ENCODE assay signal across 8 cellular contexts in genomic region chr2:236352761-236353593, GRCh38.
DNase-seq lines count a peak whose midpoint lies in the region; ATAC-seq, FAIRE-seq and TF ChIP-seq lines count a peak whose summit lies in the region.

No MANE protein-coding gene starts in this region.

- peaks cover 0 to 1% (median 0%) of the 10 kb centered on the region in 7 donors for H3K9me3 Mint-ChIP-seq in CD14-positive monocyte
- H3K9me3 Mint-ChIP-seq in mesothelial cell of epicardium = no peaks in the 10 kb centered on the region

- H3K27ac ChIP-seq in OCI-LY1 (ENCODE audit: low read depth, low read length, poor library complexity, severe bottlenecking) = no peak overlapping the region

- no peak for ATAC-seq in HG03097 (IDR thresholded peaks at IDR 0.05; ENCODE audit: low FRiP score, unreplicated experiment)
- ATAC-seq in GM18867 (IDR thresholded peaks at IDR 0.05; ENCODE audit: unreplicated experiment) = no peak
- no peak for ATAC-seq in HG02973 (IDR thresholded peaks at IDR 0.05; ENCODE audit: unreplicated experiment)

- H3K4me3 Mint-ChIP-seq in CD14-positive monocyte (no peak overlapping the region), mesothelial cell of epicardium (no peak overlapping the region)

- H2AFZ ChIP-seq in OCI-LY1 (ENCODE audit: low read length) = no peak overlapping the region

- no peak overlapping the region for H3K27ac Mint-ChIP-seq in CD14-positive monocyte
- no peak overlapping the region for H3K27ac Mint-ChIP-seq in mesothelial cell of epicardium

- no peak overlapping the region for H3K4me3 ChIP-seq in OCI-LY1 (ENCODE audit: low read depth, low read length, poor library complexity, severe bottlenecking)
- no peak overlapping the region for H3K4me3 ChIP-seq in choroid plexus epithelial cell (ENCODE audit: low read depth, low read length)

- intact Hi-C loops in CD14-positive monocyte (cut with micrococcal nuclease) = loop anchor here (2.0 to 5.0 kb wide), 2 partner anchors 719 to 720 kb away; no protein-coding TSS in a partner anchor

- H3K9me2 ChIP-seq in OCI-LY1 (ENCODE audit: low read depth, low read length) = no peaks in the 10 kb centered on the region

- H3K36me3 ChIP-seq in OCI-LY1 (ENCODE audit: insufficient read depth, low read length) = no peaks in the 10 kb centered on the region

- H3K27me3 Mint-ChIP-seq in CD14-positive monocyte (ENCODE audit: low read depth in 3 of 3) (peaks cover 5 to 12% (median 7%) of the 10 kb centered on the region in 3 donors), mesothelial cell of epicardium (ENCODE audit: low read depth) (no peaks in the 10 kb centered on the region)

- H4K20me1 ChIP-seq in OCI-LY1 (ENCODE audit: insufficient read depth, low read length) = no peaks in the 10 kb centered on the region

- FAIRE-seq in GM19239 (lab: Jason Lieb, UNC) = peak; percentile 68

- no peaks in the 10 kb centered on the region for H3K4me1 ChIP-seq in OCI-LY1 (ENCODE audit: insufficient read depth, low read length, severe bottlenecking)

- no peak overlapping the region for H3K4me2 ChIP-seq in OCI-LY1 (ENCODE audit: low read length)

- no peaks in the 10 kb centered on the region for H3K79me2 ChIP-seq in OCI-LY1 (ENCODE audit: insufficient read depth, low read length)

- H3K36me3 Mint-ChIP-seq in CD14-positive monocyte (no peaks in the 10 kb centered on the region), mesothelial cell of epicardium (peaks cover 2% of the 10 kb centered on the region)

- no peak overlapping the region for H3K9ac ChIP-seq in OCI-LY1 (ENCODE audit: low read length)

- H3K4me1 Mint-ChIP-seq in CD14-positive monocyte = peaks cover 3% of the 10 kb centered on the region
- H3K4me1 Mint-ChIP-seq in mesothelial cell of epicardium = peaks cover 2% of the 10 kb centered on the region

- DNase-seq in CD14-positive monocyte (ENCODE audit: low spot score) (no peak), GM19239 (ENCODE audit: insufficient read length, low spot score) (no peak), choroid plexus epithelial cell (ENCODE audit: low read depth) (peak; percentile 53), mesothelial cell of epicardium (ENCODE audit: low spot score in 2 of 2, unreplicated experiment in 2 of 2) (no peak)

- H3F3A ChIP-seq in OCI-LY1 (ENCODE audit: insufficient read depth, low read length) = no peaks in the 10 kb centered on the region

- TF ChIP-seq CTCF in CD14-positive monocyte (IDR thresholded peaks at IDR 0.05) = peak; percentile 86
- TF ChIP-seq CTCF in OCI-LY1 (IDR thresholded peaks at IDR 0.05; ENCODE audit: low read length) = peak; percentile 89
- peak; percentile 81 for TF ChIP-seq CTCF in choroid plexus epithelial cell (conservative IDR thresholded peaks at IDR 0.05; ENCODE audit: low read depth, low read length)
- peak; percentile 87 for TF ChIP-seq CTCF in mesothelial cell of epicardium (IDR thresholded peaks at IDR 0.05; ENCODE audit: unreplicated experiment)

- H3K9me3 ChIP-seq in OCI-LY1 (ENCODE audit: low read length) = no peaks in the 10 kb centered on the region

- no peaks in the 10 kb centered on the region for H3K27me3 ChIP-seq in OCI-LY1 (ENCODE audit: insufficient read depth, low read length)
